ENCODE assay signal across 21 cellular contexts in genomic region chr15:28113426-28114113, GRCh38. TPM values are rescaled to one million over a fixed set of nuclear protein-coding genes. Genes with fewer than 3 reads are reported as not detected.
"Had no signal": no experiment of that assay in that cellular context is flagged by ENCODE, and none has a peak within 500 bp of the region (broad histone marks: within the 10 kb centered on the region; RNA-seq: fewer than 3 reads in every experiment).

No MANE protein-coding gene starts in this region.

- DNase-seq: activated CD4-positive, alpha-beta T cell treated with anti-CD3 and anti-CD28 coated beads for 48 hours; activated CD4-positive, CD25-positive, alpha-beta regulatory T cell; activated CD8-positive, alpha-beta T cell treated with anti-CD3 and anti-CD28 coated beads for 36 hours; activated naive CD4-positive, alpha-beta T cell treated with anti-CD3 and anti-CD28 coated beads, Interleukin-2, amount 50 U/mL, for 16 hours; activated T-cell treated with anti-CD3 and anti-CD28 coated beads, Interleukin-2, amount 50 U/mL, for 4 hours; effector memory CD8-positive, alpha-beta T cell; foreskin keratinocyte; hippocampal formation; left colon; lower lobe of right lung; small intestine; stimulated activated CD4-positive, alpha-beta T cell treated with anti-CD3 and anti-CD28 coated beads, Interleukin-15, amount 100 ng/mL, for 24 hours; stimulated activated CD4-positive, alpha-beta T cell treated with anti-CD3 and anti-CD28 coated beads, Interleukin-4, amount 100 ng/mL, for 1 hour; T-helper 1 cell; T-helper 9 cell had no signal

- H3K4me3 Mint-ChIP-seq: activated CD8-positive, alpha-beta T cell treated with anti-CD3 and anti-CD28 coated beads for 36 hours; activated T-cell treated with anti-CD3 and anti-CD28 coated beads, Interleukin-2, amount 50 U/mL, for 4 hours; effector memory CD8-positive, alpha-beta T cell; natural killer cell treated with Interleukin-12 subunit alpha and Interleukin-12 subunit beta and Interleukin-15 and Interleukin-18, amount 100 ng/mL, for 72 hours; stimulated activated memory B cell treated with anti-CD40 and anti-IgM and Interleukin-4, amounts not matched to agents 10 μg/mL and 1 μg/mL and 100 μg/mL, for 72 hours had no signal

- H3K27me3 Mint-ChIP-seq: activated CD8-positive, alpha-beta T cell treated with anti-CD3 and anti-CD28 coated beads for 36 hours; effector memory CD8-positive, alpha-beta T cell; natural killer cell treated with Interleukin-12 subunit alpha and Interleukin-12 subunit beta and Interleukin-15 and Interleukin-18, amount 100 ng/mL, for 72 hours; stimulated activated memory B cell treated with anti-CD40 and anti-IgM and Interleukin-4, amounts not matched to agents 10 μg/mL and 1 μg/mL and 100 μg/mL, for 72 hours had no signal

- H3K4me1 ChIP-seq: foreskin keratinocyte, lower lobe of right lung, right atrium auricular region had no signal

- H3K27ac ChIP-seq: epithelial cell of prostate, foreskin keratinocyte, lower lobe of right lung, right atrium auricular region had no signal

- H3K9me3 ChIP-seq: lower lobe of right lung, right atrium auricular region had no signal

- H3K9me3 Mint-ChIP-seq: activated CD8-positive, alpha-beta T cell treated with anti-CD3 and anti-CD28 coated beads for 36 hours; activated T-cell treated with anti-CD3 and anti-CD28 coated beads, Interleukin-2, amount 50 U/mL, for 4 hours; effector memory CD8-positive, alpha-beta T cell; natural killer cell treated with Interleukin-12 subunit alpha and Interleukin-12 subunit beta and Interleukin-15 and Interleukin-18, amount 100 ng/mL, for 72 hours; stimulated activated memory B cell treated with anti-CD40 and anti-IgM and Interleukin-4, amounts not matched to agents 10 μg/mL and 1 μg/mL and 100 μg/mL, for 72 hours had no signal

- H3K27me3 ChIP-seq: foreskin keratinocyte, right atrium auricular region had no signal

- H3K27ac Mint-ChIP-seq: activated CD8-positive, alpha-beta T cell treated with anti-CD3 and anti-CD28 coated beads for 36 hours; natural killer cell treated with Interleukin-12 subunit alpha and Interleukin-12 subunit beta and Interleukin-15 and Interleukin-18, amount 100 ng/mL, for 72 hours; stimulated activated memory B cell treated with anti-CD40 and anti-IgM and Interleukin-4, amounts not matched to agents 10 μg/mL and 1 μg/mL and 100 μg/mL, for 72 hours had no signal

- ATAC-seq: activated CD8-positive, alpha-beta T cell treated with anti-CD3 and anti-CD28 coated beads for 36 hours; activated T-cell treated with anti-CD3 and anti-CD28 coated beads, Interleukin-2, amount 50 U/mL, for 4 hours; effector memory CD8-positive, alpha-beta T cell; foreskin keratinocyte; left colon; natural killer cell treated with Interleukin-12 subunit alpha and Interleukin-12 subunit beta and Interleukin-15 and Interleukin-18, amount 100 ng/mL, for 72 hours; stimulated activated memory B cell treated with anti-CD40 and anti-IgM and Interleukin-4, amounts not matched to agents 10 μg/mL and 1 μg/mL and 100 μg/mL, for 72 hours had no signal

- H3K4me1 Mint-ChIP-seq: stimulated activated memory B cell treated with anti-CD40 and anti-IgM and Interleukin-4, amounts not matched to agents 10 μg/mL and 1 μg/mL and 100 μg/mL, for 72 hours had no signal

- H3K4me3 ChIP-seq: lower lobe of right lung, right atrium auricular region had no signal

RNA-seq across cellular contexts. Expression of gene OCA2, which starts 14.5 kb away (rescaled TPM):
- total RNA-seq: activated CD8-positive, alpha-beta T cell treated with anti-CD3 and anti-CD28 coated beads for 36 hours; activated T-cell treated with anti-CD3 and anti-CD28 coated beads, Interleukin-2, amount 50 U/mL, for 4 hours; dermis microvascular lymphatic vessel endothelial cell; fibroblast of lung; natural killer cell treated with Interleukin-12 subunit alpha and Interleukin-12 subunit beta and Interleukin-15 and Interleukin-18, amount 100 ng/mL, for 72 hours had no signal
- polyA plus RNA-seq: fibroblast of lung had no signal
